In genomic region chr3:34361921-34362320, GRCh38 we compare ENCODE assay signal across 9 cellular contexts.
DNase-seq lines count a peak whose midpoint lies in the region; ATAC-seq and TF ChIP-seq lines count a peak whose summit lies in the region.
"Had no signal": no experiment of that assay in that cellular context is flagged by ENCODE, and none has a peak within 500 bp of the region (broad histone marks: within the 10 kb centered on the region; RNA-seq: fewer than 3 reads in every experiment).

No MANE protein-coding gene starts in this region.

- H3K9me3 ChIP-seq in left ventricle myocardium inferior (replicated peaks) (peaks cover 2% of the 10 kb centered on the region), MM.1S (replicated peaks; ENCODE audit: insufficient read depth, low read length) (no peaks in the 10 kb centered on the region), transverse colon (no peaks in the 10 kb centered on the region)

- no peaks in the 10 kb centered on the region for H4K20me1 ChIP-seq in MM.1S (ENCODE audit: insufficient read depth, low read length)

- H3K27ac ChIP-seq in left ventricle myocardium inferior (replicated peaks) (no peak overlapping the region), MM.1S (ENCODE audit: low read length) (no peak overlapping the region; the same call in 1 of the 2 replicates), transverse colon (no peak overlapping the region)
- H3K27ac ChIP-seq: epithelial cell of prostate had no signal

- H3F3A ChIP-seq in MM.1S (ENCODE audit: insufficient read depth, low read length) = peaks cover 11% of the 10 kb centered on the region

- no peak for TF ChIP-seq POLR2A in transverse colon (IDR thresholded peaks at IDR 0.05)

- no peak for TF ChIP-seq EP300 in transverse colon (IDR thresholded peaks at IDR 0.05; ENCODE audit: low read depth)

- H3K4me1 ChIP-seq in left ventricle myocardium inferior (no peaks in the 10 kb centered on the region), MM.1S (ENCODE audit: low read length) (peaks cover 16% of the 10 kb centered on the region), transverse colon (peaks cover 0 to 3% (median 0%) of the 10 kb centered on the region in 4 donors)

- intact Hi-C loops in Right ventricle myocardium superior (cut with DNase I) (no loop called here), left ventricle myocardium inferior (cut with micrococcal nuclease) (no loop called here), transverse colon (cut with DNase I; ENCODE audit: low total_unique reads) (no loop called here)

- 43 to 46% methylated on average over 5 of the region's 5 CpGs for WGBS in transverse colon (ENCODE audit: low coverage in 1 of 2), 2 donors

- H3K9ac ChIP-seq in MM.1S (ENCODE audit: low read length) = no peak overlapping the region

- no peaks in the 10 kb centered on the region for H3K9me2 ChIP-seq in MM.1S (replicated peaks; ENCODE audit: insufficient read depth, low read length)

- in situ Hi-C loops in transverse colon (cut with MboI; ENCODE audit: low pct_ligation_motif_present in 1 of 4, low pct_unique_long_range_greater_than_20kb in 1 of 4, low sequenced_read_pairs in 3 of 4) = no loop called here

- ATAC-seq in Right ventricle myocardium superior (ENCODE audit: poor library complexity) = peak; percentile 41
- ATAC-seq in HG02678 (IDR thresholded peaks at IDR 0.05; ENCODE audit: unreplicated experiment) = peak; percentile 95

- H3K27me3 ChIP-seq in left ventricle myocardium inferior (ENCODE audit: low read depth) = no peaks in the 10 kb centered on the region
- peaks cover 19% of the 10 kb centered on the region for H3K27me3 ChIP-seq in MM.1S (replicated peaks; ENCODE audit: insufficient read depth, low read length)
- H3K27me3 ChIP-seq in transverse colon = no peaks in the 10 kb centered on the region

- H3K36me3 ChIP-seq in left ventricle myocardium inferior (no peaks in the 10 kb centered on the region), MM.1S (replicated peaks; ENCODE audit: insufficient read depth, low read length) (no peaks in the 10 kb centered on the region), transverse colon (no peaks in the 10 kb centered on the region)

- no peak for TF ChIP-seq CTCF in left ventricle myocardium inferior (IDR thresholded peaks at IDR 0.05; ENCODE audit: borderline replicate concordance)
- no peak for TF ChIP-seq CTCF in MM.1S (IDR thresholded peaks at IDR 0.05; ENCODE audit: low read length)
- no peak for TF ChIP-seq CTCF in transverse colon (IDR thresholded peaks at IDR 0.05)

- no peak for DNase-seq in Right ventricle myocardium superior
- DNase-seq in left ventricle myocardium inferior = no peak
- peak; percentile 86 for DNase-seq in MM.1S
- DNase-seq in transverse colon = peak; percentile 9
- no peak for DNase-seq in COR-L47 (lab: John Stamatoyannopoulos, UW)
- DNase-seq in NK-92 treated with Interleukin-12 subunit alpha and Interleukin-12 subunit beta, amount 100 ng/mL, for 24 hours (lab: John Stamatoyannopoulos, UW) = no peak
- DNase-seq in NCI-H1105 (lab: John Stamatoyannopoulos, UW) = no peak

- no peak overlapping the region for H2AFZ ChIP-seq in MM.1S (ENCODE audit: low read length)

- peak overlapping the region; percentile 58 for H3K4me2 ChIP-seq in MM.1S (ENCODE audit: low read depth, low read length)

- no peaks in the 10 kb centered on the region for H3K79me2 ChIP-seq in MM.1S (ENCODE audit: low read length)

- no peak overlapping the region for H3K4me3 ChIP-seq in left ventricle myocardium inferior
- no peak overlapping the region for H3K4me3 ChIP-seq in MM.1S (ENCODE audit: low read length)
- H3K4me3 ChIP-seq in transverse colon = no peak overlapping the region

Comparison
In these comparisons a context has a peak if more than half of its experiments do, and no peak if none do; other contexts are left out.
1. DNase-seq: peak in MM.1S (single experiment) and transverse colon (single experiment); none in Right ventricle myocardium superior (single experiment), left ventricle myocardium inferior (single experiment), COR-L47 (single experiment), NK-92 treated with Interleukin-12 subunit alpha and Interleukin-12 subunit beta, amount 100 ng/mL, for 24 hours (single experiment) and NCI-H1105 (single experiment).